Comparison of ENCODE assay signal across 12 cellular contexts in genomic region chr7:101088858-101089529, GRCh38.
"Had no signal": no experiment of that assay in that cellular context is flagged by ENCODE, and none has a peak within 500 bp of the region (broad histone marks: within the 10 kb centered on the region; RNA-seq: fewer than 3 reads in every experiment).

No MANE protein-coding gene starts in this region.

- H3K9me3 ChIP-seq: lower lobe of right lung, neutrophil had no signal

- H3K4me2 ChIP-seq: smooth muscle cell had no signal

- H3K27ac ChIP-seq: lower lobe of right lung, neutrophil, WERI-Rb-1 had no signal

- H3K27me3 Mint-ChIP-seq: brain had no signal

- H3K27ac Mint-ChIP-seq: brain had no signal

- H3K36me3 ChIP-seq: WERI-Rb-1 had no signal

- H3K4me3 ChIP-seq: lower lobe of right lung, smooth muscle cell had no signal

- DNase-seq: activated T-cell treated with anti-CD3 and anti-CD28 coated beads, Interleukin-2, amount 50 U/mL, for 1 hour; amygdala; dermis blood vessel endothelial cell; left cardiac atrium; lower lobe of right lung; midbrain; trophoblast cell; WERI-Rb-1 had no signal

- H3K27me3 ChIP-seq: neutrophil had no signal

- ATAC-seq: left cardiac atrium, lower lobe of right lung, right cardiac atrium had no signal
